Comparison of ENCODE assay signal across 12 cellular contexts in genomic region chr1:219555031-219555667, GRCh38. TPM values are rescaled to one million over a fixed set of nuclear protein-coding genes. Genes with fewer than 3 reads are reported as not detected.
DNase-seq lines count a peak whose midpoint lies in the region; ATAC-seq, FAIRE-seq and TF ChIP-seq lines count a peak whose summit lies in the region.
"Had no signal": no experiment of that assay in that cellular context is flagged by ENCODE, and none has a peak within 500 bp of the region (broad histone marks: within the 10 kb centered on the region; RNA-seq: fewer than 3 reads in every experiment).

No MANE protein-coding gene starts in this region.

- H2AFZ ChIP-seq in astrocyte (ENCODE audit: low read depth, low read length) = peak overlapping the region; percentile 26

- H3K27me3 ChIP-seq in breast epithelium (no peaks in the 10 kb centered on the region), astrocyte (ENCODE audit: insufficient read depth, low read length) (no peaks in the 10 kb centered on the region), A673 (replicated peaks; ENCODE audit: insufficient read depth, low read depth, low read length, poor library complexity) (peaks cover 22% of the 10 kb centered on the region)

- peaks cover 12% of the 10 kb centered on the region for H3K4me1 Mint-ChIP-seq in MCF 10A (ENCODE audit: insufficient read depth, unreplicated experiment)
- H3K4me1 Mint-ChIP-seq in astrocyte (ENCODE audit: low read depth, unreplicated experiment) = peaks cover 13% of the 10 kb centered on the region
- H3K4me1 Mint-ChIP-seq in stimulated activated effector memory CD8-positive, alpha-beta T cell treated with anti-CD3 and anti-CD28 coated beads, Interleukin-12 subunit alpha, Interleukin-12 subunit beta, amount 100 ng/mL, for 72 hours = no peaks in the 10 kb centered on the region
- H3K4me1 Mint-ChIP-seq: IgD-negative memory B cell had no signal

- H3K9me3 ChIP-seq in breast epithelium = no peaks in the 10 kb centered on the region
- H3K9me3 ChIP-seq in astrocyte (ENCODE audit: insufficient read depth, low read depth, low read length) = no peaks in the 10 kb centered on the region
- no peaks in the 10 kb centered on the region for H3K9me3 ChIP-seq in A673 (ENCODE audit: low read depth, low read length, poor library complexity, severe bottlenecking)
- H3K9me3 ChIP-seq: thoracic aorta had no signal

- H3K36me3 ChIP-seq in breast epithelium = no peaks in the 10 kb centered on the region
- no peaks in the 10 kb centered on the region for H3K36me3 ChIP-seq in astrocyte (ENCODE audit: insufficient read depth, low read length)
- H3K36me3 ChIP-seq in A673 (ENCODE audit: insufficient read depth, low read length, poor library complexity, severe bottlenecking) = no peaks in the 10 kb centered on the region
- H3K36me3 ChIP-seq: thoracic aorta had no signal

- H3K4me2 ChIP-seq in astrocyte (ENCODE audit: low read length) = peak overlapping the region; percentile 56

- H3K9me3 Mint-ChIP-seq in MCF 10A (ENCODE audit: unreplicated experiment) (no peaks in the 10 kb centered on the region), astrocyte (ENCODE audit: unreplicated experiment) (no peaks in the 10 kb centered on the region)
- no peaks in the 10 kb centered on the region for H3K9me3 Mint-ChIP-seq in stimulated activated effector memory CD8-positive, alpha-beta T cell treated with anti-CD3 and anti-CD28 coated beads, Interleukin-12 subunit alpha, Interleukin-12 subunit beta, amount 100 ng/mL, for 72 hours
- H3K9me3 Mint-ChIP-seq: IgD-negative memory B cell had no signal

- DNase-seq in MCF 10A (ENCODE audit: unreplicated experiment) = peak; percentile 79
- DNase-seq in breast epithelium (ENCODE audit: low spot score in 2 of 2) = no peak
- peak; percentile 88 for DNase-seq in astrocyte (ENCODE audit: low read depth)
- DNase-seq in islet precursor cell = peak; percentile 93
- DNase-seq in stimulated activated effector memory CD8-positive, alpha-beta T cell treated with anti-CD3 and anti-CD28 coated beads, Interleukin-12 subunit alpha, Interleukin-12 subunit beta, amount 100 ng/mL, for 72 hours (ENCODE audit: low spot score in 2 of 2) = no peak
- no peak for DNase-seq in A673 (ENCODE audit: low spot score)
- DNase-seq in activated CD4-positive, alpha-beta T cell treated with anti-CD3 and anti-CD28 coated beads, Interleukin-2, amount 50 U/mL, for 4 hours = no peak
- no peak for DNase-seq in GM10266 (ENCODE audit: extremely low spot score)
- DNase-seq: effector CD8-positive, alpha-beta T cell had no signal

- no peak for TF ChIP-seq CTCF in MCF 10A (IDR thresholded peaks at IDR 0.05; ENCODE audit: unreplicated experiment)
- TF ChIP-seq CTCF in breast epithelium (IDR thresholded peaks at IDR 0.05) = no peak
- TF ChIP-seq CTCF in astrocyte (IDR thresholded peaks at IDR 0.05; ENCODE audit: insufficient read depth, low read depth, low read length) = no peak
- TF ChIP-seq CTCF in A673 (conservative IDR thresholded peaks at IDR 0.05; ENCODE audit: low read depth, low read length) = no peak
- no peak for TF ChIP-seq CTCF in GM10266 (IDR thresholded peaks at IDR 0.05; ENCODE audit: control insufficient read depth, insufficient read depth, low read depth, missing control alignments)

- no peak for TF ChIP-seq POLR2A in breast epithelium (IDR thresholded peaks at IDR 0.05)

- H3K4me3 ChIP-seq in breast epithelium (no peak overlapping the region), astrocyte (ENCODE audit: insufficient read depth, low read depth, low read length) (no peak overlapping the region), A673 (ENCODE audit: low read depth, low read length, poor library complexity, severe bottlenecking) (no peak overlapping the region)
- H3K4me3 ChIP-seq: lung, thoracic aorta had no signal

- H3K36me3 Mint-ChIP-seq in MCF 10A (ENCODE audit: insufficient read depth, unreplicated experiment) (no peaks in the 10 kb centered on the region), astrocyte (ENCODE audit: low read depth, unreplicated experiment) (no peaks in the 10 kb centered on the region)
- no peaks in the 10 kb centered on the region for H3K36me3 Mint-ChIP-seq in stimulated activated effector memory CD8-positive, alpha-beta T cell treated with anti-CD3 and anti-CD28 coated beads, Interleukin-12 subunit alpha, Interleukin-12 subunit beta, amount 100 ng/mL, for 72 hours
- H3K36me3 Mint-ChIP-seq: IgD-negative memory B cell had no signal

- intact Hi-C loops in MCF 10A (cut with micrococcal nuclease) = no loop called here
- intact Hi-C loops in breast epithelium (cut with DNase I; ENCODE audit: low total_unique reads) = no loop called here
- intact Hi-C loops in A673 (cut with micrococcal nuclease; ENCODE audit: unreplicated experiment) = no loop called here

- H3K4me3 Mint-ChIP-seq in MCF 10A (ENCODE audit: unreplicated experiment) (no peak overlapping the region), astrocyte (ENCODE audit: unreplicated experiment) (no peak overlapping the region)
- no peak overlapping the region for H3K4me3 Mint-ChIP-seq in stimulated activated effector memory CD8-positive, alpha-beta T cell treated with anti-CD3 and anti-CD28 coated beads, Interleukin-12 subunit alpha, Interleukin-12 subunit beta, amount 100 ng/mL, for 72 hours
- H3K4me3 Mint-ChIP-seq: IgD-negative memory B cell had no signal

- H3K9ac ChIP-seq in astrocyte (ENCODE audit: low read length) = peak overlapping the region; percentile 67

- ATAC-seq in stimulated activated effector memory CD8-positive, alpha-beta T cell treated with anti-CD3 and anti-CD28 coated beads, Interleukin-12 subunit alpha, Interleukin-12 subunit beta, amount 100 ng/mL, for 72 hours = no peak

- H3K27me3 Mint-ChIP-seq in MCF 10A (ENCODE audit: insufficient read depth, unreplicated experiment) = peaks cover 52% of the 10 kb centered on the region
- H3K27me3 Mint-ChIP-seq in astrocyte (ENCODE audit: low read depth, unreplicated experiment) = no peaks in the 10 kb centered on the region
- H3K27me3 Mint-ChIP-seq: IgD-negative memory B cell had no signal

- FAIRE-seq in astrocyte (lab: Jason Lieb, UNC) = no peak

- H3K27ac Mint-ChIP-seq in MCF 10A (ENCODE audit: low read depth, unreplicated experiment) = no peak overlapping the region
- H3K27ac Mint-ChIP-seq in astrocyte (ENCODE audit: unreplicated experiment) = peak overlapping the region; percentile 53
- no peak overlapping the region for H3K27ac Mint-ChIP-seq in stimulated activated effector memory CD8-positive, alpha-beta T cell treated with anti-CD3 and anti-CD28 coated beads, Interleukin-12 subunit alpha, Interleukin-12 subunit beta, amount 100 ng/mL, for 72 hours
- H3K27ac Mint-ChIP-seq: IgD-negative memory B cell had no signal

- POLR2A ChIA-PET in MCF 10A (lab: Yijun Ruan, JAX) (interaction anchor here (0.5 to 0.9 kb wide), 2 partner anchors 1225 to 1270 kb away, joined by 3 read pairs; partner anchors contain the start of gene RRP15), A673 (lab: Charles Lee; ENCODE audit: low non-redundant PET) (no interaction called here)

- H3K4me1 ChIP-seq in breast epithelium (no peaks in the 10 kb centered on the region), astrocyte (ENCODE audit: insufficient read depth, low read length) (peaks cover 8% of the 10 kb centered on the region), A673 (ENCODE audit: insufficient read depth, low read length, poor library complexity, severe bottlenecking) (no peaks in the 10 kb centered on the region)

- H3K27ac ChIP-seq in breast epithelium (peak overlapping the region in 1 of 2 donors; percentile 21), astrocyte (ENCODE audit: low read depth, low read length) (peak overlapping the region; percentile 78), A673 (ENCODE audit: low read depth, low read length, poor library complexity, severe bottlenecking) (no peak overlapping the region)
- H3K27ac ChIP-seq: thoracic aorta had no signal

- H4K20me1 ChIP-seq in astrocyte (ENCODE audit: insufficient read depth, low read length) = no peaks in the 10 kb centered on the region

- no peaks in the 10 kb centered on the region for H3K79me2 ChIP-seq in astrocyte (ENCODE audit: insufficient read depth, low read length)

- CTCF ChIA-PET in MCF 10A (lab: Yijun Ruan, JAX) = interaction anchor here (0.6 to 7.8 kb wide), 15 partner anchors 11 to 1226 kb away, joined by 3 to 60 read pairs (median 3); no protein-coding TSS in a partner anchor
- CTCF ChIA-PET in A673 (lab: Charles Lee) = no interaction called here

- BruUV-seq in MCF 10A (replicated peaks; lab: Mats Ljungman, UMichigan) = no TSS peak
- no TSS peak for BruUV-seq in A673 (replicated peaks; lab: Mats Ljungman, UMichigan)

RNA-seq across cellular contexts. Expression of gene ZC3H11B, which starts 57.8 kb away (rescaled TPM):
- total RNA-seq in MCF 10A (2022) (0.15 TPM in 1 of 2 replicates, not detected in the other), breast epithelium (under 1 TPM in 1 of 3 donors, not detected in 2; 0.48 TPM), astrocyte (0.50 TPM in 1 of 2 replicates, not detected in the other), A673 (2021) (0.17 TPM in 1 of 2 replicates, not detected in the other)
- total RNA-seq: thoracic aorta had no signal

Comparison
In these comparisons a context has a peak if more than half of its experiments do, and no peak if none do; other contexts are left out.
1. DNase-seq: peak in MCF 10A (single experiment), astrocyte (single experiment) and islet precursor cell (single experiment); none in breast epithelium (0 of 2), stimulated activated effector memory CD8-positive, alpha-beta T cell treated with anti-CD3 and anti-CD28 coated beads, Interleukin-12 subunit alpha, Interleukin-12 subunit beta, amount 100 ng/mL, for 72 hours (0 of 2), A673 (single experiment), activated CD4-positive, alpha-beta T cell treated with anti-CD3 and anti-CD28 coated beads, Interleukin-2, amount 50 U/mL, for 4 hours (0 of 2) and GM10266 (single experiment).